In the genomic region with DNA sequence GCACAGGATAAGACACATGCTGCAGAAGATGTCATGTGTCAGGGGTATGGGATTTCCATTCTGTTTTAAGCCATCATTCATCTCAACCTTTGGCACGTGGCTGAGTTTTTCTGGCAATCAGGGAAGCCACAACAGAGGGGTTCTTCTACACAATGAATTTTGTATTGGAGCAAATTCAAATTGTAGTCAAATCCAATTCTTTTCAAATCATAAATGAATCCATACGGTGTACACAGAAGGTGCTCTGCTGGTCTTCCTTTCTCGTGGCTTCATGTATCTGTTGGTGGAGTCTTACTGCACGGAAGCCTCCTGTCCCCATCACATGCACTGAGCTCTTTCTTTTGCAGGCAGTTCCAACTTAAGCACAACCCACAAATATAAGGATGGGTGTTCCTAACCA, we compare ENCODE assay signal across 25 cellular contexts.
"Had no signal": no experiment of that assay in that cellular context is flagged by ENCODE, and none has a peak within 500 bp of the region (broad histone marks: within the 10 kb centered on the region; RNA-seq: fewer than 3 reads in every experiment).

No MANE protein-coding gene starts in this region.

- H3K4me1 Mint-ChIP-seq: endodermal cell had no signal

- ATAC-seq: effector memory CD8-positive, alpha-beta T cell; esophagus mucosa; foreskin keratinocyte; gastrocnemius medialis; gastroesophageal sphincter; heart left ventricle; heart right ventricle had no signal

- H3K27ac Mint-ChIP-seq: dendritic cell treated with granulocyte-macrophage colony-stimulating factor and Interleukin-4, amounts not matched to agents 40 ng/mL and 50 ng/mL, for 4 days; effector memory CD8-positive, alpha-beta T cell; endodermal cell had no signal

- H3K27me3 ChIP-seq: colonic mucosa, dorsolateral prefrontal cortex, esophagus squamous epithelium, foreskin keratinocyte, gastrocnemius medialis, heart left ventricle, heart right ventricle had no signal

- H3K9me3 ChIP-seq: colonic mucosa, esophagus muscularis mucosa, esophagus squamous epithelium, gastrocnemius medialis, gastroesophageal sphincter, heart left ventricle, heart right ventricle had no signal

- H3K4me3 ChIP-seq: colonic mucosa, coronary artery, dorsolateral prefrontal cortex, esophagus muscularis mucosa, esophagus squamous epithelium, gastrocnemius medialis, gastroesophageal sphincter, heart left ventricle, heart right ventricle had no signal

- H3K9me3 Mint-ChIP-seq: dendritic cell treated with granulocyte-macrophage colony-stimulating factor and Interleukin-4, amounts not matched to agents 40 ng/mL and 50 ng/mL, for 4 days; effector memory CD8-positive, alpha-beta T cell; endodermal cell had no signal

- H3K27ac ChIP-seq: colonic mucosa, coronary artery, epithelial cell of prostate, esophagus muscularis mucosa, esophagus squamous epithelium, foreskin keratinocyte, gastrocnemius medialis, gastroesophageal sphincter, heart left ventricle, heart right ventricle had no signal

- H3K27me3 Mint-ChIP-seq: dendritic cell treated with granulocyte-macrophage colony-stimulating factor and Interleukin-4, amounts not matched to agents 40 ng/mL and 50 ng/mL, for 4 days had no signal

- H3K4me3 Mint-ChIP-seq: dendritic cell treated with granulocyte-macrophage colony-stimulating factor and Interleukin-4, amounts not matched to agents 40 ng/mL and 50 ng/mL, for 4 days; effector memory CD8-positive, alpha-beta T cell; endodermal cell had no signal

- DNase-seq: colonic mucosa; cortex of kidney; dermis blood vessel endothelial cell; effector CD4-positive, alpha-beta T cell; effector CD8-positive, alpha-beta T cell; effector memory CD4-positive, alpha-beta T cell; effector memory CD8-positive, alpha-beta T cell; endodermal cell; erythroblast; esophagus squamous epithelium; foreskin fibroblast; foreskin keratinocyte; foreskin melanocyte; gastrocnemius medialis; glutamatergic neuron; head of caudate nucleus; heart left ventricle; heart right ventricle had no signal

- H3K36me3 ChIP-seq: colonic mucosa, esophagus muscularis mucosa, esophagus squamous epithelium, gastrocnemius medialis, gastroesophageal sphincter, heart left ventricle, heart right ventricle had no signal

- H3K4me1 ChIP-seq: colonic mucosa, esophagus muscularis mucosa, esophagus squamous epithelium, foreskin keratinocyte, gastrocnemius medialis, gastroesophageal sphincter, heart left ventricle, heart right ventricle had no signal
